In genomic region chr1:16205891-16206546, GRCh38 we compare ENCODE assay signal across 8 cellular contexts. TPM values are rescaled to one million over a fixed set of nuclear protein-coding genes. Genes with fewer than 3 reads are reported as not detected.
DNase-seq lines count a peak whose midpoint lies in the region; ATAC-seq and TF ChIP-seq lines count a peak whose summit lies in the region.

No MANE protein-coding gene starts in this region.

- H3K4me3 ChIP-seq in NT2/D1 (ENCODE audit: insufficient read length, low read depth): peak overlapping the region; percentile 49
- H3K4me3 ChIP-seq in epithelial cell of proximal tubule (ENCODE audit: low read depth, low read length): peak overlapping the region; percentile 60
- peak overlapping the region; percentile 49 for H3K4me3 ChIP-seq in ovary

- TF ChIP-seq CTCF in epithelial cell of proximal tubule (conservative IDR thresholded peaks at IDR 0.05; ENCODE audit: low read depth, low read length) (no peak), ovary (IDR thresholded peaks at IDR 0.05) (no peak)

- peak; percentile 74 for TF ChIP-seq POLR2A in ovary (IDR thresholded peaks at IDR 0.05)
- TF ChIP-seq POLR2A in erythroblast (IDR thresholded peaks at IDR 0.05; ENCODE audit: low read length): no peak

- DNase-seq in NT2/D1 (ENCODE audit: low read depth, low spot score) (no peak), epithelial cell of proximal tubule (ENCODE audit: low read depth) (no peak), ovary (peak in 4 of 5 donors; percentile 68 to 81 (median 79)), cerebellar nuclear complex (lab: John Stamatoyannopoulos, UW) (no peak), erythroblast (lab: John Stamatoyannopoulos, UW) (no peak), NCI-H345 treated with DMSO at 0.1 percent for 48 hours (lab: John Stamatoyannopoulos, UW; ENCODE audit: unreplicated experiment) (no peak)

- intact Hi-C loops in ovary (cut with DNase I): loop anchor here in 1 of 4 donors (10.0 kb wide), 1 partner anchor 159 kb away; the partner anchor contains the start of gene SZRD1

- TF ChIP-seq EP300 in ovary (IDR thresholded peaks at IDR 0.05): no peak

- peak overlapping the region; percentile 69 to 90 for H3K27ac ChIP-seq in ovary

- H3K9me3 ChIP-seq in NT2/D1 (ENCODE audit: insufficient read depth, low read length) (no peaks in the 10 kb centered on the region), ovary (no peaks in the 10 kb centered on the region)

- 20 to 31% (median 27%) methylated on average over 35 to 38 of the region's 38 CpGs for WGBS in ovary, 3 donors

- H3K4me1 ChIP-seq in NT2/D1 (ENCODE audit: insufficient read depth, insufficient read length) (peaks cover 7% of the 10 kb centered on the region), ovary (ENCODE audit: insufficient read depth) (peaks cover 5% of the 10 kb centered on the region)

- H3K36me3 ChIP-seq in NT2/D1 (ENCODE audit: insufficient read depth, insufficient read length, low read length) (peaks cover 22% of the 10 kb centered on the region), ovary (no peaks in the 10 kb centered on the region)

- H3K27me3 ChIP-seq in NT2/D1 (ENCODE audit: insufficient read depth, insufficient read length): peaks cover 2% of the 10 kb centered on the region
- H3K27me3 ChIP-seq in ovary: no peaks in the 10 kb centered on the region

- H3K9ac ChIP-seq in NT2/D1 (ENCODE audit: insufficient read length, low read depth): peak overlapping the region; percentile 85

- ATAC-seq in GM19452 (IDR thresholded peaks at IDR 0.05; ENCODE audit: unreplicated experiment) (peak; percentile 10), HG03460 (IDR thresholded peaks at IDR 0.05; ENCODE audit: unreplicated experiment) (no peak)

RNA-seq across cellular contexts. Expression of gene ARHGEF19, which starts 6.4 kb away (rescaled TPM):
- total RNA-seq in epithelial cell of proximal tubule: 7.9 and 14.3 TPM in 2 replicates
- total RNA-seq in ovary: 10 to 100 TPM in 5 of 7 donors, 1 to 10 TPM in 2; 6.0 to 30.4 (median 14.6) TPM
- 10 to 100 TPM in 1 of 2 donors, 1 to 10 TPM in 1; 2.3 to 15.5 TPM for polyA plus RNA-seq in ovary

RNA-seq across cellular contexts. Expression of gene CPLANE2, which starts 31.0 kb away (rescaled TPM):
- 2.5 and 2.8 TPM in 2 replicates for total RNA-seq in epithelial cell of proximal tubule
- total RNA-seq in ovary: 10 to 100 TPM in 4 of 7 donors, 1 to 10 TPM in 3; 4.6 to 12.4 (median 10.5) TPM
- 1 to 10 TPM; 2.6 to 6.6 TPM for polyA plus RNA-seq in ovary

RNA-seq across cellular contexts. Expression of gene EPHA2, which starts 50.1 kb away (rescaled TPM):
- 112 and 131 TPM in 2 replicates for total RNA-seq in epithelial cell of proximal tubule
- 10 to 100 TPM in 3 of 7 donors, 1 to 10 TPM in 4; 3.9 to 40.7 (median 8.8) TPM for total RNA-seq in ovary
- 1 to 10 TPM; 3.8 to 6.1 TPM for polyA plus RNA-seq in ovary

Comparison
In these comparisons a context has a peak if more than half of its experiments do, and no peak if none do; other contexts are left out.
1. DNase-seq: peak in ovary (4 of 5); none in NT2/D1 (single experiment), epithelial cell of proximal tubule (single experiment), cerebellar nuclear complex (0 of 2), erythroblast (0 of 2) and NCI-H345 treated with DMSO at 0.1 percent for 48 hours (single experiment).
2. Peak in every context shown above with its lines, with median percentiles within 50 percentile points of each other: H3K4me3 ChIP-seq.